In genomic region chr17:68101075-68101991, GRCh38 we compare ENCODE assay signal across 1 cellular context.
TF ChIP-seq lines count a peak whose summit lies in the region.

No MANE protein-coding gene starts in this region.

TF ChIP-seq in HEK293, 187 proteins besides CTCF, POLR2A, EP300 and RAD21 (continued from another document and continues in another):
- no peak; the same call in 1 of the 2 replicates for TF ChIP-seq PRDM4 (tag by site-specific recombination; IDR thresholded peaks at IDR 0.05)
- 0 out of 2 replicates have a peak, but pooled peaks have one; percentile 38 for TF ChIP-seq ZNF610 (tag by site-specific recombination; IDR thresholded peaks at IDR 0.05; ENCODE audit: borderline replicate concordance)
- TF ChIP-seq ZNF16 (tag by site-specific recombination; IDR thresholded peaks at IDR 0.05; ENCODE audit: low read depth), result no peak
- 0 out of 2 replicates have a peak, but pooled peaks have one; percentile 32 for TF ChIP-seq ZNF549 (tag by site-specific recombination; IDR thresholded peaks at IDR 0.05)
- TF ChIP-seq PATZ1 (tag by site-specific recombination; IDR thresholded peaks at IDR 0.05), result peak; percentile 85
- peak; percentile 79 for TF ChIP-seq KLF10 (tag by site-specific recombination; IDR thresholded peaks at IDR 0.05)
- TF ChIP-seq ZNF335 (tag by site-specific recombination; conservative IDR thresholded peaks at IDR 0.05), result peak; percentile 65
- TF ChIP-seq HOXD13 (CRISPR knock-in tag; IDR thresholded peaks at IDR 0.05; ENCODE audit: borderline replicate concordance), result 0 out of 2 replicates have a peak, but pooled peaks have one; percentile 49
- no peak for TF ChIP-seq ZSCAN18 (tag by site-specific recombination; IDR thresholded peaks at IDR 0.05)
- TF ChIP-seq ZNF155 (tag by site-specific recombination; IDR thresholded peaks at IDR 0.05), result no peak
- TF ChIP-seq GFI1B (tag by site-specific recombination; IDR thresholded peaks at IDR 0.05), result no peak
- peak; percentile 93 for TF ChIP-seq SP3 (tag by site-specific recombination; IDR thresholded peaks at IDR 0.05)
- no peak for TF ChIP-seq ZBTB21 (tag by site-specific recombination; IDR thresholded peaks at IDR 0.05)
- 0 out of 2 replicates have a peak, but pooled peaks have one; percentile 12 for TF ChIP-seq ZNF366 (tag by site-specific recombination; conservative IDR thresholded peaks at IDR 0.05)
- TF ChIP-seq YY1 (tag by site-specific recombination; IDR thresholded peaks at IDR 0.05), result peak; percentile 87
- 0 out of 2 replicates have a peak, but pooled peaks have one; percentile 48 for TF ChIP-seq ZNF692 (tag by site-specific recombination; IDR thresholded peaks at IDR 0.05)
- no peak for TF ChIP-seq ZNF548 (tag by site-specific recombination; IDR thresholded peaks at IDR 0.05)
- TF ChIP-seq ZNF629 (tag by site-specific recombination; IDR thresholded peaks at IDR 0.05), result peak; percentile 57
- peak; percentile 90 for TF ChIP-seq SP2 (tag by site-specific recombination; IDR thresholded peaks at IDR 0.05)
- no peak for TF ChIP-seq ZBTB7A (tag by site-specific recombination; IDR thresholded peaks at IDR 0.05; ENCODE audit: low read depth)
- TF ChIP-seq ZSCAN30 (tag by site-specific recombination; IDR thresholded peaks at IDR 0.05), result peak; percentile 72
- no peak for TF ChIP-seq IKZF3 (tag by site-specific recombination; IDR thresholded peaks at IDR 0.05)
- TF ChIP-seq GLIS1 (tag by site-specific recombination; IDR thresholded peaks at IDR 0.05), result peak; percentile 83
- TF ChIP-seq KLF16 (tag by site-specific recombination; IDR thresholded peaks at IDR 0.05), result peak; percentile 90
- peak; percentile 44; the same call in 1 of the 2 replicates for TF ChIP-seq ZNF10 (tag by site-specific recombination; IDR thresholded peaks at IDR 0.05)
- peak; percentile 88 for TF ChIP-seq GLIS2 (tag by site-specific recombination; IDR thresholded peaks at IDR 0.05)
- peak; percentile 70 for TF ChIP-seq ZBTB26 (tag by site-specific recombination; optimal IDR thresholded peaks at IDR 0.05)
- peak; percentile 92 for TF ChIP-seq KLF9 (tag by site-specific recombination; IDR thresholded peaks at IDR 0.05; ENCODE audit: low read depth)
- TF ChIP-seq KLF8 (tag by site-specific recombination; IDR thresholded peaks at IDR 0.05), result peak; percentile 74
- no peak for TF ChIP-seq EGR2 (tag by site-specific recombination; IDR thresholded peaks at IDR 0.05; ENCODE audit: low read depth)
- no peak for TF ChIP-seq ZNF211 (tag by site-specific recombination; IDR thresholded peaks at IDR 0.05; ENCODE audit: low read depth)
- no peak for TF ChIP-seq ZNF777 (tag by site-specific recombination; IDR thresholded peaks at IDR 0.05; ENCODE audit: borderline replicate concordance)
- peak; percentile 70 for TF ChIP-seq ZBTB8A (tag by site-specific recombination; IDR thresholded peaks at IDR 0.05)
- TF ChIP-seq ZBTB44 (tag by site-specific recombination; IDR thresholded peaks at IDR 0.05), result no peak
- TF ChIP-seq ZNF76 (tag by site-specific recombination; IDR thresholded peaks at IDR 0.05; ENCODE audit: borderline replicate concordance, low read depth), result peak; percentile 48; the same call in 1 of the 2 replicates
- peak; percentile 98 for TF ChIP-seq ZNF792 (tag by site-specific recombination; IDR thresholded peaks at IDR 0.05)
- 0 out of 2 replicates have a peak, but pooled peaks have one; percentile 33 for TF ChIP-seq ZNF677 (tag by site-specific recombination; IDR thresholded peaks at IDR 0.05)
- TF ChIP-seq ZNF513 (tag by site-specific recombination; IDR thresholded peaks at IDR 0.05), result peak; percentile 12; the same call in 1 of the 2 replicates
- peak; percentile 55; the same call in 1 of the 2 replicates for TF ChIP-seq SP7 (tag by site-specific recombination; IDR thresholded peaks at IDR 0.05)
- no peak for TF ChIP-seq ZFP3 (tag by site-specific recombination; IDR thresholded peaks at IDR 0.05; ENCODE audit: low read depth)
- TF ChIP-seq KLF1 (tag by site-specific recombination; IDR thresholded peaks at IDR 0.05), result peak; percentile 67
- TF ChIP-seq ZFHX2 (tag by site-specific recombination; conservative IDR thresholded peaks at IDR 0.05), result peak; percentile 75
- TF ChIP-seq ZBTB17 (tag by site-specific recombination; IDR thresholded peaks at IDR 0.05), result 0 out of 2 replicates have a peak, but pooled peaks have one; percentile 14
- no peak for TF ChIP-seq ZNF174 (tag by site-specific recombination; IDR thresholded peaks at IDR 0.05)
- TF ChIP-seq ZNF600 (tag by site-specific recombination; IDR thresholded peaks at IDR 0.05), result peak; percentile 72
- peak; percentile 54; the same call in 1 of the 2 replicates for TF ChIP-seq ZNF398 (tag by site-specific recombination; IDR thresholded peaks at IDR 0.05)
- no peak for TF ChIP-seq ZNF529 (tag by site-specific recombination; IDR thresholded peaks at IDR 0.05; ENCODE audit: insufficient replicate concordance)
- TF ChIP-seq ZBTB48 (tag by site-specific recombination; IDR thresholded peaks at IDR 0.05), result no peak
- peak; percentile 80 for TF ChIP-seq HIC1 (tag by site-specific recombination; IDR thresholded peaks at IDR 0.05)
